8 cellular contexts compared by ENCODE assay signal in the genomic region with DNA sequence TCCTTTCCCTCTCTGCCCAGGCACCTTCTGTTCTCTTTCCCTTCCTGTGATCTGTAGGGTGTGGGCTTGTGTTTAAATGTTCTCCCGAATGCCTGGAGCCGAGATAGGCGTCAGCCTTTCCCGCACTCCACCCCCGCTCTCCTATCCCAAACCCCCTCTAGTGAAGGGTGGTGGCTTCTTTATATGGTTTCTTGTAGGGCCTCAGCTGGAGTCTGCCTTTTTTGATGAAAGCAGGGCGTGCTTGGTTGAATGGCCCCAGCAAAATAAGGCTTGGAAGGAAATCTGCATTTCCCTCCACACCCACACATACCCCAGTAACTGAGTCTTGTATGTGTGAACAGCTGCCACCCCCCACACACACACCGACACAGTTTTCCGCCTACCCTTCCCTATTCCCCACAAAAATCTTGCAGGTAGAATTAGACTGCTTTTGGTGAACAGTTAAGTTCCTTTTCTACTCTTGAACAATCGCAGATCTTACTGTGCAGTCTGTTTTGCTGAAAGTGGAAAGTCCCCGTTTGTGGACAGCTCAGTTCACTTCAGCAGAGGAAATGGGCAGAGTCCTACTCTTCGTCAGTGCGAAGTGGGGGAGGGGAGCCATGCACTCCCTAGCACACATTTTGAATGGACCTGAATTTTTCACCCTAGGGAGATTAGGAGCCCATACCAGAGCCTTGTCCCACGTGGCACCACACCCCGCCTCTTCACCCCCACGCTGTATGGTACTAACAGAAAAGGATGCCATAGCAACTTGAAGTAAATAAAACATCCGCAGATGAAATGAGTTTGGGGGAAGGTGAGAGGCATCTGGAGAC. TPM values are rescaled to one million over a fixed set of nuclear protein-coding genes. Genes with fewer than 3 reads are reported as not detected.
DNase-seq lines count a peak whose midpoint lies in the region; ATAC-seq and TF ChIP-seq lines count a peak whose summit lies in the region.

No MANE protein-coding gene starts in this region.

- WGBS in hepatocyte (ENCODE audit: low lambda C conversion rate, missing lambda C conversion rate): 2% methylated on average over 16 of the region's 16 CpGs
- 0% methylated on average over 16 of the region's 16 CpGs for whole genome bisulfite sequencing in sigmoid colon, 2 donors

- H3K36me3 ChIP-seq in hepatocyte (replicated peaks; ENCODE audit: insufficient read depth, low read depth): no peaks in the 10 kb centered on the region
- H3K36me3 ChIP-seq in sigmoid colon: peaks cover 8 to 31% (median 26%) of the 10 kb centered on the region in 4 donors

- H3K4me3 Mint-ChIP-seq in T-cell: peak overlapping the region; percentile 99 to 100 (median 100)

- CTCF ChIA-PET in T-cell (lab: Charles Lee): interaction anchor here in 1 of 2 donors (1.2 to 2.8 kb wide), 2 partner anchors 21 to 105 kb away, joined by 4 to 14 read pairs; no protein-coding TSS in a partner anchor

- H4K20me1 ChIP-seq in hepatocyte (ENCODE audit: insufficient read depth, poor library complexity, severe bottlenecking): peaks cover 34% of the 10 kb centered on the region

- intact Hi-C loops in sigmoid colon (cut with DNase I): loop anchor here (2.0 kb wide), 1 partner anchor 122 kb away; the partner anchor contains the start of gene KDM2A

- no peaks in the 10 kb centered on the region for H3K9me2 ChIP-seq in hepatocyte (replicated peaks; ENCODE audit: insufficient read depth)

- no peak for TF ChIP-seq CTCF in hepatocyte (IDR thresholded peaks at IDR 0.05; ENCODE audit: poor library complexity)
- no peak for TF ChIP-seq CTCF in sigmoid colon (IDR thresholded peaks at IDR 0.05)

- no peaks in the 10 kb centered on the region for H3K9me3 ChIP-seq in hepatocyte (ENCODE audit: low read depth)
- H3K9me3 ChIP-seq in sigmoid colon: no peaks in the 10 kb centered on the region

- H3K27ac ChIP-seq in hepatocyte (peak overlapping the region; percentile 95), sigmoid colon (peak overlapping the region; percentile 89 to 98 (median 90))

- peaks cover 64% of the 10 kb centered on the region for H3K79me2 ChIP-seq in hepatocyte

- H3K4me1 ChIP-seq in hepatocyte (ENCODE audit: insufficient read depth) (peaks cover 32% of the 10 kb centered on the region), sigmoid colon (peaks cover 0 to 56% (median 53%) of the 10 kb centered on the region in 4 donors)

- no peak for TF ChIP-seq EP300 in sigmoid colon (IDR thresholded peaks at IDR 0.05)

- peak overlapping the region; percentile 81 for H3K4me2 ChIP-seq in hepatocyte

- H3K36me3 Mint-ChIP-seq in T-cell: peaks cover 39% of the 10 kb centered on the region

- H3K9me3 Mint-ChIP-seq in T-cell: no peaks in the 10 kb centered on the region

- H3K4me3 ChIP-seq in hepatocyte: peak overlapping the region; percentile 41
- peak overlapping the region; percentile 44 to 71 (median 56) for H3K4me3 ChIP-seq in sigmoid colon

- peak overlapping the region; percentile 99 to 100 for H3K27ac Mint-ChIP-seq in T-cell

- peak; percentile 64 for DNase-seq in NCI-H2029 (lab: John Stamatoyannopoulos, UW)
- DNase-seq in NCI-H2029 treated with DMSO at 0.1 percent for 48 hours (lab: John Stamatoyannopoulos, UW): no peak
- DNase-seq in KG1 (lab: John Stamatoyannopoulos, UW): peak; percentile 34
- peak; percentile 45 to 89 (median 84) for DNase-seq in T-cell
- peak; percentile 83 for DNase-seq in amniotic epithelial cell (ENCODE audit: low read depth)
- peak; percentile 84 for DNase-seq in hepatocyte (ENCODE audit: low spot score)
- peak; percentile 81 for DNase-seq in sigmoid colon

- no peaks in the 10 kb centered on the region for H3K27me3 ChIP-seq in hepatocyte
- H3K27me3 ChIP-seq in sigmoid colon: no peaks in the 10 kb centered on the region

- no peak for TF ChIP-seq POLR2A in sigmoid colon (IDR thresholded peaks at IDR 0.05)

- POLR2A ChIA-PET in T-cell (lab: Charles Lee): interaction anchor here (0.5 to 1.3 kb wide), 8 partner anchors 10 to 603 kb away, joined by 3 to 4 read pairs (median 3); partner anchors contain the start of genes KDM2A (in 1 of the 2) and RBM4 (in 1 of the 2)

- ATAC-seq in T-cell (replicated peaks in 1 of 4): peak; percentile 7 to 53 (median 19)
- ATAC-seq in HG03097 (IDR thresholded peaks at IDR 0.05; ENCODE audit: low FRiP score, unreplicated experiment): no peak

- no peak overlapping the region for H2AFZ ChIP-seq in hepatocyte

- no peaks in the 10 kb centered on the region for H3K27me3 Mint-ChIP-seq in T-cell

- H3K4me1 Mint-ChIP-seq in T-cell: peaks cover 59 to 66% (median 62%) of the 10 kb centered on the region in 3 donors

RNA-seq across cellular contexts. Expression of gene GRK2, which starts 25.5 kb away (rescaled TPM):
- 100 to 1,000 TPM; 267 to 394 (median 382) TPM for total RNA-seq in T-cell
- total RNA-seq in hepatocyte: 41.4 and 57.3 TPM in 2 replicates
- polyA plus RNA-seq in hepatocyte: 59.6 and 64.1 TPM in 2 replicates
- 10 to 100 TPM; 32.1 to 48.2 (median 38.9) TPM for total RNA-seq in sigmoid colon
- polyA plus RNA-seq in sigmoid colon: 100 to 1,000 TPM in 1 of 3 donors, 10 to 100 TPM in 2; 88.3 to 152 (median 92.0) TPM

RNA-seq across cellular contexts. Expression of gene ANKRD13D, which starts 48.3 kb away (rescaled TPM):
- total RNA-seq in T-cell (100 to 1,000 TPM; 150 to 249 (median 237) TPM), hepatocyte (22.1 and 25.3 TPM in 2 replicates), sigmoid colon (10 to 100 TPM; 23.9 to 45.7 (median 24.2) TPM)
- polyA plus RNA-seq in hepatocyte (43.9 and 49.5 TPM in 2 replicates), sigmoid colon (10 to 100 TPM in 2 of 3 donors, 1 to 10 TPM in 1; 9.0 to 42.2 (median 16.8) TPM)
